ENCODE assay signal across 18 cellular contexts in genomic region chr19:35796645-35797542, GRCh38. TPM values are rescaled to one million over a fixed set of nuclear protein-coding genes. Genes with fewer than 3 reads are reported as not detected.
DNase-seq lines count a peak whose midpoint lies in the region; ATAC-seq and TF ChIP-seq lines count a peak whose summit lies in the region.
"Had no signal": no experiment of that assay in that cellular context is flagged by ENCODE, and none has a peak within 500 bp of the region (broad histone marks: within the 10 kb centered on the region; RNA-seq: fewer than 3 reads in every experiment).

No MANE protein-coding gene starts in this region.

- H3K9me3 Mint-ChIP-seq in natural killer cell, result no peaks in the 10 kb centered on the region
- no peaks in the 10 kb centered on the region for H3K9me3 Mint-ChIP-seq in CD8-positive, alpha-beta memory T cell

- intact Hi-C loops in natural killer cell (cut with micrococcal nuclease), result no loop called here

- no peak for TF ChIP-seq CTCF in natural killer cell (IDR thresholded peaks at IDR 0.05)

- CTCF ChIA-PET in CD8-positive, alpha-beta memory T cell (lab: Charles Lee), result no interaction called here

- H3K9ac ChIP-seq in ES-I3 (ENCODE audit: low read depth, low read length), result peak overlapping the region; percentile 27; the same call in 1 of the 2 replicates

- ATAC-seq in natural killer cell (no peak), HG03108 (IDR thresholded peaks at IDR 0.05; ENCODE audit: unreplicated experiment) (no peak)

- no peak overlapping the region for H3K27ac Mint-ChIP-seq in natural killer cell
- peak overlapping the region in 1 of 8 donors; percentile 47 for H3K27ac Mint-ChIP-seq in CD8-positive, alpha-beta memory T cell

- H3K27ac ChIP-seq in ectodermal cell (ENCODE audit: insufficient read depth, low read depth, low read length, poor library complexity, severe bottlenecking), result no peak overlapping the region
- no peak overlapping the region for H3K27ac ChIP-seq in CD8-positive, alpha-beta memory T cell (ENCODE audit: low read depth, low read length)
- H3K27ac ChIP-seq: esophagus squamous epithelium, PC-9, SJSA1, vagina had no signal

- H3K36me3 ChIP-seq in ES-I3 (ENCODE audit: insufficient read depth, low read length), result no peaks in the 10 kb centered on the region
- no peaks in the 10 kb centered on the region for H3K36me3 ChIP-seq in ectodermal cell (ENCODE audit: control insufficient read depth, insufficient read depth, low read length)
- no peaks in the 10 kb centered on the region for H3K36me3 ChIP-seq in CD8-positive, alpha-beta memory T cell (ENCODE audit: insufficient read depth, low read length)
- H3K36me3 ChIP-seq: esophagus squamous epithelium, MG63, SJSA1, vagina had no signal

- H3K27me3 ChIP-seq in ectodermal cell (ENCODE audit: control insufficient read depth, insufficient read depth, low read length, poor library complexity, severe bottlenecking), result peaks cover 31% of the 10 kb centered on the region
- no peaks in the 10 kb centered on the region for H3K27me3 ChIP-seq in CD8-positive, alpha-beta memory T cell (ENCODE audit: insufficient read depth, low read length, poor library complexity, severe bottlenecking)
- H3K27me3 ChIP-seq: vagina had no signal

- peaks cover 0 to 11% of the 10 kb centered on the region in 2 donors for H3K4me1 Mint-ChIP-seq in natural killer cell
- peaks cover 0 to 6% (median 0%) of the 10 kb centered on the region in 3 donors for H3K4me1 Mint-ChIP-seq in CD8-positive, alpha-beta memory T cell
- H3K4me1 Mint-ChIP-seq: IgD-negative memory B cell had no signal

- peak overlapping the region; percentile 52 for H3K4me3 Mint-ChIP-seq in natural killer cell
- H3K4me3 Mint-ChIP-seq in CD8-positive, alpha-beta memory T cell, result peak overlapping the region in 2 of 7 donors; percentile 15 to 20

- no peaks in the 10 kb centered on the region for H3K9me3 ChIP-seq in ES-I3 (ENCODE audit: control insufficient read depth, insufficient read depth, low read length)
- H3K9me3 ChIP-seq in ectodermal cell (ENCODE audit: control insufficient read depth, low read length), result no peaks in the 10 kb centered on the region
- H3K9me3 ChIP-seq in CD8-positive, alpha-beta memory T cell (ENCODE audit: low read length), result no peaks in the 10 kb centered on the region
- H3K9me3 ChIP-seq: esophagus squamous epithelium, MG63, SJSA1, vagina had no signal

- 52 to 53% methylated on average over 39 of the region's 39 CpGs for WGBS in ectodermal cell, 2 experiments

- H3K36me3 Mint-ChIP-seq in natural killer cell, result no peaks in the 10 kb centered on the region
- H3K36me3 Mint-ChIP-seq in CD8-positive, alpha-beta memory T cell, result no peaks in the 10 kb centered on the region
- H3K36me3 Mint-ChIP-seq: IgD-negative memory B cell had no signal

- POLR2A ChIA-PET in CD8-positive, alpha-beta memory T cell (lab: Charles Lee), result no interaction called here

- peak overlapping the region; percentile 6 for H3K4me3 ChIP-seq in ectodermal cell (ENCODE audit: insufficient read depth, low read depth, low read length)
- H3K4me3 ChIP-seq in CD8-positive, alpha-beta memory T cell (ENCODE audit: low read length), result no peak overlapping the region
- H3K4me3 ChIP-seq: lung, MG63, PC-9, SJSA1 had no signal

- no peak for DNase-seq in natural killer cell
- DNase-seq in CD8-positive, alpha-beta memory T cell, result no peak
- no peak for DNase-seq in T1000 (lab: John Stamatoyannopoulos, UW)
- DNase-seq: dermis blood vessel endothelial cell, DND-41, esophagus squamous epithelium, MG63, NCI-H82, PC-9 had no signal

- H3K4me1 ChIP-seq in ES-I3 (ENCODE audit: insufficient read depth, low read length) (no peaks in the 10 kb centered on the region), ectodermal cell (ENCODE audit: control insufficient read depth, insufficient read depth, low read length) (no peaks in the 10 kb centered on the region)
- no peaks in the 10 kb centered on the region for H3K4me1 ChIP-seq in CD8-positive, alpha-beta memory T cell (ENCODE audit: insufficient read depth, low read length)
- H3K4me1 ChIP-seq: esophagus squamous epithelium, SJSA1 had no signal

- peaks cover 0 to 28% of the 10 kb centered on the region in 2 donors for H3K27me3 Mint-ChIP-seq in natural killer cell (ENCODE audit: low read depth in 2 of 2)
- H3K27me3 Mint-ChIP-seq in CD8-positive, alpha-beta memory T cell, result peaks cover 19 to 39% of the 10 kb centered on the region in 2 donors

RNA-seq across cellular contexts. Expression of gene PRODH2, which starts 15.8 kb away (rescaled TPM):
- not detected for polyA plus RNA-seq in ectodermal cell (2013, experiment 1 of 4)
- not detected for polyA plus RNA-seq in ectodermal cell (2013, experiment 2 of 4)
- not detected for polyA plus RNA-seq in ectodermal cell (2013, experiment 3 of 4)
- not detected for polyA plus RNA-seq in ectodermal cell (2013, experiment 4 of 4)
- total RNA-seq in natural killer cell, result not detected
- total RNA-seq in CD8-positive, alpha-beta memory T cell, result not detected
- not detected for polyA plus RNA-seq in CD8-positive, alpha-beta memory T cell
- total RNA-seq: activated CD8-positive, alpha-beta memory T cell treated with anti-CD3 and anti-CD28 coated beads for 36 hours; dermis blood vessel endothelial cell; esophagus squamous epithelium; lung; PC-9; SJSA1; T-helper 2 cell treated with Interferon-gamma antibody and Interleukin-4, amounts not matched to agents 100 ng/mL and 5 ng/mL, for 36 hours; vagina had no signal
- polyA plus RNA-seq: IgD-negative memory B cell, lung had no signal

RNA-seq across cellular contexts. Expression of gene ARHGAP33, which starts 21.5 kb away (rescaled TPM):
- 28.4 TPM for polyA plus RNA-seq in ectodermal cell (2013, experiment 1 of 4)
- 29.3 TPM for polyA plus RNA-seq in ectodermal cell (2013, experiment 2 of 4)
- polyA plus RNA-seq in ectodermal cell (2013, experiment 3 of 4), result 29.3 TPM
- 31.0 TPM for polyA plus RNA-seq in ectodermal cell (2013, experiment 4 of 4)
- total RNA-seq in natural killer cell, result 10 to 100 TPM; 34.4 to 39.3 (median 37.5) TPM
- total RNA-seq in CD8-positive, alpha-beta memory T cell, result 10 to 100 TPM in 1 of 2 experiments, 1 to 10 TPM in 1; 9.2 to 11.9 TPM
- 0.71 TPM for polyA plus RNA-seq in CD8-positive, alpha-beta memory T cell
- polyA plus RNA-seq: IgD-negative memory B cell had no signal

RNA-seq across cellular contexts. Expression of gene PROSER3, which starts 38.9 kb away (rescaled TPM):
- polyA plus RNA-seq in ectodermal cell (2013, experiment 1 of 4), result 38.6 TPM
- polyA plus RNA-seq in ectodermal cell (2013, experiment 2 of 4), result 30.1 TPM
- polyA plus RNA-seq in ectodermal cell (2013, experiment 3 of 4), result 25.9 TPM
- 27.7 TPM for polyA plus RNA-seq in ectodermal cell (2013, experiment 4 of 4)
- total RNA-seq in natural killer cell, result 10 to 100 TPM; 33.1 to 40.2 (median 35.9) TPM
- total RNA-seq in CD8-positive, alpha-beta memory T cell, result 10 to 100 TPM; 35.2 to 40.5 TPM
- 8.3 TPM for polyA plus RNA-seq in CD8-positive, alpha-beta memory T cell

RNA-seq across cellular contexts. Expression of gene HSPB6, which starts 40.1 kb away (rescaled TPM):
- 0.28 TPM for polyA plus RNA-seq in ectodermal cell (2013, experiment 1 of 4)
- 0.52 TPM for polyA plus RNA-seq in ectodermal cell (2013, experiment 2 of 4)
- 0.37 TPM for polyA plus RNA-seq in ectodermal cell (2013, experiment 3 of 4)
- 0.77 TPM for polyA plus RNA-seq in ectodermal cell (2013, experiment 4 of 4)
- not detected for total RNA-seq in natural killer cell
- not detected for total RNA-seq in CD8-positive, alpha-beta memory T cell
- polyA plus RNA-seq in CD8-positive, alpha-beta memory T cell, result not detected
- total RNA-seq: SJSA1; T-helper 2 cell treated with Interferon-gamma antibody and Interleukin-4, amounts not matched to agents 100 ng/mL and 5 ng/mL, for 36 hours had no signal
- polyA plus RNA-seq: IgD-negative memory B cell had no signal

RNA-seq across cellular contexts. Expression of gene LIN37, which starts 48.5 kb away (rescaled TPM):
- polyA plus RNA-seq in ectodermal cell (2013, experiment 1 of 4), result 6.5 TPM
- 9.1 TPM for polyA plus RNA-seq in ectodermal cell (2013, experiment 2 of 4)
- polyA plus RNA-seq in ectodermal cell (2013, experiment 3 of 4), result 6.9 TPM
- 10.0 TPM for polyA plus RNA-seq in ectodermal cell (2013, experiment 4 of 4)
- 10 to 100 TPM; 16.7 to 22.1 (median 18.2) TPM for total RNA-seq in natural killer cell
- 10 to 100 TPM in 1 of 2 experiments, 1 to 10 TPM in 1; 8.8 to 10.5 TPM for total RNA-seq in CD8-positive, alpha-beta memory T cell
- 12.7 TPM for polyA plus RNA-seq in CD8-positive, alpha-beta memory T cell
